Comparison of ENCODE assay signal across 8 cellular contexts in genomic region chr7:42311195-42311594, GRCh38.
"Had no signal": no experiment of that assay in that cellular context is flagged by ENCODE, and none has a peak within 500 bp of the region (broad histone marks: within the 10 kb centered on the region; RNA-seq: fewer than 3 reads in every experiment).

No MANE protein-coding gene starts in this region.

- H3K27ac ChIP-seq: GM23248 had no signal

- H3K4me1 ChIP-seq: HAP-1 had no signal

- H3K36me3 ChIP-seq: HAP-1 had no signal

- H3K9me3 ChIP-seq: HAP-1 had no signal

- DNase-seq: GM23248, GOT3, H7, H9, HCEC 1CT, HFFc6 had no signal

- H3K9ac ChIP-seq: GM23248 had no signal

- H3K4me3 ChIP-seq: GM23248, GM23338, HAP-1 had no signal
